ENCODE assay signal across 8 cellular contexts in genomic region chr5:90020575-90021535, GRCh38.
DNase-seq lines count a peak whose midpoint lies in the region; ATAC-seq, FAIRE-seq and TF ChIP-seq lines count a peak whose summit lies in the region.

No MANE protein-coding gene starts in this region.

- H3K27ac ChIP-seq in SJCRH30 (peak overlapping the region; percentile 34; the same call in 1 of the 2 replicates), vagina (no peak overlapping the region)

- TF ChIP-seq CTCF in vagina (IDR thresholded peaks at IDR 0.05), result no peak

- TF ChIP-seq POLR2A in vagina (IDR thresholded peaks at IDR 0.05), result no peak

- 0 out of 2 replicates have a peak, but pooled peaks cover 2% of the 10 kb centered on the region for H3K9me3 ChIP-seq in SJCRH30 (replicated peaks)
- no peaks in the 10 kb centered on the region for H3K9me3 ChIP-seq in vagina

- H3K36me3 ChIP-seq in SJCRH30 (no peaks in the 10 kb centered on the region), vagina (no peaks in the 10 kb centered on the region)

- ATAC-seq in GM19395 (IDR thresholded peaks at IDR 0.05; ENCODE audit: unreplicated experiment) (peak; percentile 95), HG03354 (IDR thresholded peaks at IDR 0.05; ENCODE audit: poor library complexity, severe bottlenecking, unreplicated experiment) (peak; percentile 93)

- H3K4me3 ChIP-seq in SJCRH30, result peak overlapping the region; percentile 47
- no peak overlapping the region for H3K4me3 ChIP-seq in vagina

- H3K4me1 ChIP-seq in SJCRH30 (no peaks in the 10 kb centered on the region), vagina (no peaks in the 10 kb centered on the region)

- no peak for FAIRE-seq in urothelium cell line (lab: Jason Lieb, UNC)

- peak; percentile 15 for DNase-seq in AG08395 (ENCODE audit: low spot score)
- peak in 1 of 2 experiments; percentile 20 for DNase-seq in SJCRH30
- DNase-seq in hepatic stellate cell (ENCODE audit: low spot score), result peak; percentile 16
- peak; percentile 35 for DNase-seq in urothelium cell line (ENCODE audit: low spot score)
- DNase-seq in NCI-H1694 treated with DMSO at 0.1 percent for 48 hours (lab: John Stamatoyannopoulos, UW), result no peak
- no peak for DNase-seq in vagina (ENCODE audit: extremely low spot score in 2 of 2)

- H3K27me3 ChIP-seq in SJCRH30 (no peaks in the 10 kb centered on the region), vagina (no peaks in the 10 kb centered on the region)

- intact Hi-C loops in vagina (cut with DNase I), result no loop called here

Comparison
In these comparisons a context has a peak if more than half of its experiments do, and no peak if none do; other contexts are left out.
1. DNase-seq: peak in AG08395 (single experiment), hepatic stellate cell (single experiment) and urothelium cell line (single experiment); none in NCI-H1694 treated with DMSO at 0.1 percent for 48 hours (single experiment) and vagina (0 of 2).